Comparison of ENCODE assay signal across 24 cellular contexts in genomic region chr7:155336812-155337602, GRCh38. TPM values are rescaled to one million over a fixed set of nuclear protein-coding genes. Genes with fewer than 3 reads are reported as not detected.
A peak's percentile ranks its signal among the peaks of the same experiment; 100 is the strongest.
DNase-seq lines count a peak whose midpoint lies in the region; ATAC-seq, FAIRE-seq and TF ChIP-seq lines count a peak whose summit lies in the region.
"Had no signal": no experiment of that assay in that cellular context is flagged by ENCODE, and none has a peak within 500 bp of the region (broad histone marks: within the 10 kb centered on the region; RNA-seq: fewer than 3 reads in every experiment).

No MANE protein-coding gene starts in this region.

- peak; percentile 37 for DNase-seq in activated CD8-positive, alpha-beta memory T cell treated with anti-CD3 and anti-CD28 coated beads, Interleukin-2, amount 50 U/mL, for 48 hours
- DNase-seq in activated CD8-positive, alpha-beta memory T cell treated with anti-CD3 and anti-CD28 coated beads for 24 hours, result no peak
- DNase-seq in K562 (ENCODE audit: extremely low read depth in 1 of 4, low spot score in 3 of 4), result peak in 2 of 4 experiments; percentile 58 to 68
- DNase-seq in endodermal cell, result peak; percentile 39
- peak; percentile 44 to 66 for DNase-seq in thyroid gland
- DNase-seq in activated CD4-positive, alpha-beta T cell treated with anti-CD3 and anti-CD28 coated beads for 1 hour, result no peak
- no peak for DNase-seq in type B pancreatic cell (ENCODE audit: extremely low spot score, unreplicated experiment)
- DNase-seq in NCI-H2196 treated with DMSO at 0.1 percent for 48 hours (lab: John Stamatoyannopoulos, UW; ENCODE audit: unreplicated experiment), result no peak
- DNase-seq: CD4-positive, CD25-positive, alpha-beta regulatory T cell; DMS53; GM23248; H7; KBM-7; MV-4-11; NCI-H1105; NCI-H2029; NCI-H2227 treated with DMSO at 0.1 percent for 48 hours; NCI-H510A treated with DMSO at 0.1 percent for 48 hours; NCI-H774; PC-9 had no signal

- H3K36me3 Mint-ChIP-seq in endodermal cell (ENCODE audit: low read depth), result no peaks in the 10 kb centered on the region
- H3K36me3 Mint-ChIP-seq in type B pancreatic cell, result no peaks in the 10 kb centered on the region
- H3K36me3 Mint-ChIP-seq: CD4-positive, CD25-positive, alpha-beta regulatory T cell had no signal

- H3K27me3 Mint-ChIP-seq in endodermal cell (ENCODE audit: insufficient read depth) (peaks cover 2% of the 10 kb centered on the region), type B pancreatic cell (peaks cover 17% of the 10 kb centered on the region)

- H3K27me3 ChIP-seq in K562 (ENCODE audit: control insufficient read depth in 2 of 2, insufficient read depth in 2 of 2, low read length in 2 of 2) (peaks cover 87 to 99% of the 10 kb centered on the region in 2 experiments), endodermal cell (ENCODE audit: control insufficient read depth, insufficient read depth, low read length, poor library complexity, severe bottlenecking) (peaks cover 41% of the 10 kb centered on the region), thyroid gland (no peaks in the 10 kb centered on the region)

- H3K9me3 Mint-ChIP-seq in endodermal cell, result no peaks in the 10 kb centered on the region
- H3K9me3 Mint-ChIP-seq in type B pancreatic cell, result no peaks in the 10 kb centered on the region

- no peak for TF ChIP-seq EP300 in K562 (IDR thresholded peaks at IDR 0.05; ENCODE audit: low read length)

- H3K36me3 ChIP-seq in K562 (ENCODE audit: control insufficient read depth, insufficient read depth, low read length) (no peaks in the 10 kb centered on the region), endodermal cell (ENCODE audit: control insufficient read depth, insufficient read depth, low read length) (no peaks in the 10 kb centered on the region), thyroid gland (no peaks in the 10 kb centered on the region)
- H3K36me3 ChIP-seq: SJSA1 had no signal

- POLR2A ChIA-PET in K562 (lab: Yijun Ruan, JAX), result interaction anchor here (1.6 kb wide), 1 partner anchor 13 kb away, joined by 6 read pairs; no protein-coding TSS in a partner anchor

- no peak overlapping the region for H3K27ac Mint-ChIP-seq in endodermal cell
- H3K27ac Mint-ChIP-seq in type B pancreatic cell, result no peak overlapping the region

- peaks cover 0 to 13% of the 10 kb centered on the region in 2 experiments; a peak in 1 of 5 replicates for H3K4me1 ChIP-seq in K562 (replicated peaks in 1 of 2; ENCODE audit: control insufficient read depth in 2 of 2, insufficient read depth in 2 of 2, low read length in 2 of 2)
- no peaks in the 10 kb centered on the region for H3K4me1 ChIP-seq in endodermal cell (ENCODE audit: control insufficient read depth, insufficient read depth, low read length)
- peaks cover 0 to 12% of the 10 kb centered on the region in 2 donors for H3K4me1 ChIP-seq in thyroid gland
- H3K4me1 ChIP-seq: SJSA1 had no signal

- FAIRE-seq in K562 (lab: Jason Lieb, UNC), result no peak
- FAIRE-seq: G401.6, HTR-8/SVneo had no signal

- in situ Hi-C loops in K562 (cut with MboI), result no loop called here

- H3K4me3 ChIP-seq in K562, result no peak overlapping the region
- no peak overlapping the region for H3K4me3 ChIP-seq in endodermal cell (ENCODE audit: low read length)
- H3K4me3 ChIP-seq in thyroid gland (replicated peaks in 1 of 3), result no peak overlapping the region
- H3K4me3 ChIP-seq: GM23248, PC-9, SJSA1 had no signal

- TF ChIP-seq RAD21 in K562 (CRISPR knock-in tag; conservative IDR thresholded peaks at IDR 0.05 in 1 of 2, IDR thresholded peaks at IDR 0.05 in 1 of 2), result no peak

- H2AFZ ChIP-seq in K562 (ENCODE audit: low read depth, low read length), result no peak overlapping the region
- H2AFZ ChIP-seq: GM23248, PC-9 had no signal

- H3K4me2 ChIP-seq in K562 (ENCODE audit: insufficient read depth, low read length), result no peak overlapping the region
- H3K4me2 ChIP-seq: PC-9 had no signal

- H3K9me3 ChIP-seq in K562 (replicated peaks; ENCODE audit: control insufficient read depth, insufficient read depth, low read depth, low read length) (no peaks in the 10 kb centered on the region), endodermal cell (ENCODE audit: control insufficient read depth, low read length) (no peaks in the 10 kb centered on the region), thyroid gland (no peaks in the 10 kb centered on the region)
- H3K9me3 ChIP-seq: SJSA1 had no signal

- H3K9me1 ChIP-seq in K562 (ENCODE audit: control insufficient read depth, insufficient read depth, low read length), result no peaks in the 10 kb centered on the region

- H3K79me2 ChIP-seq in K562 (ENCODE audit: control insufficient read depth, insufficient read depth, low read length), result no peaks in the 10 kb centered on the region

- ATAC-seq in K562, result peak; percentile 35; the same call in 2 of the 3 replicates
- ATAC-seq: Right ventricle myocardium inferior had no signal

- TF ChIP-seq POLR2A in K562 (conservative IDR thresholded peaks at IDR 0.05) (no peak), thyroid gland (IDR thresholded peaks at IDR 0.05) (no peak)

- no TSS peak for BruUV-seq in K562 (replicated peaks; lab: Mats Ljungman, UMichigan)

- H3K27ac ChIP-seq in K562 (ENCODE audit: extremely low read depth, low read depth, low read length), result no peak overlapping the region
- H3K27ac ChIP-seq in endodermal cell (ENCODE audit: low read depth, low read length), result no peak overlapping the region
- H3K27ac ChIP-seq in thyroid gland, result no peak overlapping the region
- H3K27ac ChIP-seq: GM23248, PC-9, SJSA1 had no signal

- CTCF ChIA-PET in K562 (lab: Yijun Ruan, JAX; ENCODE audit: low intra/inter-chr PET ratio), result interaction anchor here (0.7 kb wide), 1 partner anchor 13 kb away, joined by 3 read pairs; no protein-coding TSS in a partner anchor

- H3K4me1 Mint-ChIP-seq in endodermal cell (no peaks in the 10 kb centered on the region), type B pancreatic cell (ENCODE audit: unreplicated experiment) (no peaks in the 10 kb centered on the region)

- no peak overlapping the region for H3K9ac ChIP-seq in K562 (ENCODE audit: insufficient read depth in 1 of 2, low read depth in 2 of 2, low read length in 2 of 2)
- no peak overlapping the region for H3K9ac ChIP-seq in endodermal cell (ENCODE audit: extremely low read depth, low read length, poor library complexity, severe bottlenecking)
- H3K9ac ChIP-seq: GM23248 had no signal

- intact Hi-C loops in K562 (cut with micrococcal nuclease), result no loop called here
- intact Hi-C loops in thyroid gland (cut with DNase I), result no loop called here

- WGBS in K562 (ENCODE audit: insufficient coverage, low coverage, missing lambda C conversion rate), result 2% methylated on average over 21 of the region's 21 CpGs
- 90 to 94% methylated on average over 12 to 21 of the region's 21 CpGs for WGBS in endodermal cell (ENCODE audit: insufficient coverage in 1 of 2, insufficient read length in 1 of 2), 2 experiments
- 63 to 69% methylated on average over 21 of the region's 21 CpGs for WGBS in thyroid gland, 2 donors

- TF ChIP-seq CTCF in K562 (IDR thresholded peaks at IDR 0.05 in 2 of 3, conservative IDR thresholded peaks at IDR 0.05 in 1 of 3; ENCODE audit: insufficient read depth in 2 of 3, low read depth in 1 of 3, low read length in 3 of 3) (no peak), endodermal cell (conservative IDR thresholded peaks at IDR 0.05) (no peak), thyroid gland (IDR thresholded peaks at IDR 0.05) (no peak), type B pancreatic cell (conservative IDR thresholded peaks at IDR 0.05) (no peak)

- peaks cover 5% of the 10 kb centered on the region; the same call in 1 of the 2 replicates for H4K20me1 ChIP-seq in K562 (replicated peaks; ENCODE audit: control insufficient read depth, insufficient read depth, low read length)

- H3K4me3 Mint-ChIP-seq in endodermal cell, result no peak overlapping the region
- H3K4me3 Mint-ChIP-seq in type B pancreatic cell, result no peak overlapping the region
- H3K4me3 Mint-ChIP-seq: CD4-positive, CD25-positive, alpha-beta regulatory T cell had no signal

TF ChIP-seq in K562, 482 proteins besides CTCF, POLR2A, EP300 and RAD21 (continues in another document):
- TF ChIP-seq NFIX (CRISPR knock-in tag; IDR thresholded peaks at IDR 0.05; ENCODE audit: low read depth) (no peak), VEZF1 (CRISPR knock-in tag; IDR thresholded peaks at IDR 0.05) (0 out of 2 replicates have a peak, but pooled peaks have one; percentile 32), POLR2H (tag; IDR thresholded peaks at IDR 0.05; ENCODE audit: low read depth) (no peak)

RNA-seq across cellular contexts. Expression of gene INSIG1, which starts 39.3 kb away (rescaled TPM):
- total RNA-seq in K562 (2011; cell fraction: chromatin; rRNA removed; ENCODE audit: low replicate concordance), result 622 and 799 TPM in 2 replicates
- 847 and 892 TPM in 2 replicates for total RNA-seq in K562 (2011; cell fraction: nucleolus; rRNA removed)
- 1,016 and 1,247 TPM in 2 replicates for total RNA-seq in K562 (2011; cell fraction: nucleoplasm; rRNA removed)
- total RNA-seq in K562 (2014; rRNA removed) (294 and 361 TPM in 2 replicates), K562 (2014; rRNA removed; fragmentation: Illumina TruSeq; extraction: Trizol) (236 and 238 TPM in 2 replicates), K562 (2015; rRNA removed; fragmentation: Illumina TruSeq; extraction: Trizol) (173 and 188 TPM in 2 replicates), K562 (2021) (254 and 296 TPM in 2 replicates), endodermal cell (10 to 100 TPM; 27.2 to 36.9 TPM), thyroid gland (10 to 100 TPM; 17.5 to 79.4 (median 29.8) TPM), type B pancreatic cell (ENCODE audit: low replicate concordance) (38.2 and 55.2 TPM in 2 replicates)
- polyA plus RNA-seq in K562 (2011; rRNA removed) (625 and 787 TPM in 2 replicates), K562 (2014; fragmentation: Illumina TruSeq; extraction: Trizol) (188 and 224 TPM in 2 replicates), K562 (2014; fragmentation: Nextera tagmentation; extraction: Ambion mirVana) (10 to 100 TPM; 57.1 to 69.2 TPM), K562 (2014; rRNA removed) (250 and 268 TPM in 2 replicates)
- 709 and 1,098 TPM in 2 replicates for polyA plus RNA-seq in K562 (2011; cell fraction: cytosol; rRNA removed)
- polyA plus RNA-seq in K562 (2011; cell fraction: nucleus; rRNA removed), result 446 and 453 TPM in 2 replicates
- polyA plus RNA-seq in K562 (2012), result 116 and 259 TPM in 2 replicates
- polyA minus RNA-seq in K562 (2011; rRNA and poly(A)+ RNA removed), result 551 and 619 TPM in 2 replicates
- polyA minus RNA-seq in K562 (2011; cell fraction: cytosol; rRNA and poly(A)+ RNA removed), result 392 and 408 TPM in 2 replicates
- 329 and 473 TPM in 2 replicates for polyA minus RNA-seq in K562 (2011; cell fraction: nucleus; rRNA and poly(A)+ RNA removed)
- polyA plus RNA-seq in endodermal cell (2013, experiment 1 of 2), result 77.8 TPM
- polyA plus RNA-seq in endodermal cell (2013, experiment 2 of 2), result 81.3 TPM

Comparison
In these comparisons a context has a peak if more than half of its experiments do, and no peak if none do; other contexts are left out.
1. DNase-seq: peak in activated CD8-positive, alpha-beta memory T cell treated with anti-CD3 and anti-CD28 coated beads, Interleukin-2, amount 50 U/mL, for 48 hours (single experiment), endodermal cell (single experiment) and thyroid gland (2 of 2); none in activated CD8-positive, alpha-beta memory T cell treated with anti-CD3 and anti-CD28 coated beads for 24 hours (single experiment), activated CD4-positive, alpha-beta T cell treated with anti-CD3 and anti-CD28 coated beads for 1 hour (single experiment), type B pancreatic cell (single experiment) and NCI-H2196 treated with DMSO at 0.1 percent for 48 hours (single experiment).